8 cellular contexts compared by ENCODE assay signal in the genomic region with DNA sequence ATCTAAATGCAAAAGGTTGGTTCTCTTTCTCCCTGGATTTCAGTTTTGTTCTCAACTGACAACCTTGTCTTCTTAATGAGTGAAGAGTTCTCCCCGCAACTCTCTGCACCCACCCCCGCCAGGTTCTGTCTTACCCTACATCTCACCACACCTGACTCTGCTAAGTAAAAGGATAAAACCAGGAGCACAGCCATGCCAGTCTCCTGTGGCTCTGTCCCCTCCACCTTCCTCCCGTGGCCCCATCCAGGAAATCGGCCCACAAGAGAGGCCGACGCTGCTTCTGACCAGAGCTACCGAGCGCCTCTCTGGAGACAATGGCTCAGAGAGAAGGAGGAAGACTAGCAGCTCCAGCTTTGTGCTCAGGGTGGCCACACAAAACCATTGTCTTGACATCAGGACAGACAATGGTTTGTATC.
DNase-seq lines count a peak whose midpoint lies in the region; ATAC-seq and TF ChIP-seq lines count a peak whose summit lies in the region.

No MANE protein-coding gene starts in this region.

- WGBS in mesenchymal stem cell = 58% methylated on average over 8 of the region's 8 CpGs

- peak overlapping the region; percentile 34 for H2AFZ ChIP-seq in mesenchymal stem cell (ENCODE audit: low read depth, low read length)

- H3K9ac ChIP-seq in mesenchymal stem cell (ENCODE audit: low read length) = no peak overlapping the region

- no peak overlapping the region for H4K91ac ChIP-seq in mesenchymal stem cell (ENCODE audit: low read length)

- H3K18ac ChIP-seq in mesenchymal stem cell (ENCODE audit: low read depth in 1 of 2, low read length in 2 of 2) = peak overlapping the region; percentile 3 to 65

- H2BK5ac ChIP-seq in mesenchymal stem cell (ENCODE audit: low read depth, low read length, poor library complexity, severe bottlenecking) = no peak overlapping the region

- H3K79me1 ChIP-seq in mesenchymal stem cell (replicated peaks; ENCODE audit: low read length, poor library complexity, severe bottlenecking) = no peaks in the 10 kb centered on the region

- no peak for TF ChIP-seq CTCF in cardiac muscle cell (IDR thresholded peaks at IDR 0.05; ENCODE audit: low read depth, low read length)
- no peak for TF ChIP-seq CTCF in vagina (IDR thresholded peaks at IDR 0.05)

- no peaks in the 10 kb centered on the region for H3K27me3 ChIP-seq in cardiac muscle cell
- H3K27me3 ChIP-seq in mesenchymal stem cell (ENCODE audit: control insufficient read depth in 1 of 2, insufficient read depth in 1 of 2, low read length in 2 of 2) = peaks cover 69 to 71% of the 10 kb centered on the region in 2 experiments
- no peaks in the 10 kb centered on the region for H3K27me3 ChIP-seq in vagina

- H2BK12ac ChIP-seq in mesenchymal stem cell (ENCODE audit: low read length in 2 of 2) = peak overlapping the region; percentile 85 to 90

- no peak overlapping the region for H3K4me2 ChIP-seq in mesenchymal stem cell (ENCODE audit: low read length, poor library complexity, severe bottlenecking)

- no peak overlapping the region for H2AK5ac ChIP-seq in mesenchymal stem cell (ENCODE audit: low read length, severe bottlenecking)

- TF ChIP-seq POLR2A in vagina (IDR thresholded peaks at IDR 0.05) = no peak

- no peaks in the 10 kb centered on the region for H3K36me3 ChIP-seq in cardiac muscle cell
- no peaks in the 10 kb centered on the region for H3K36me3 ChIP-seq in mesenchymal stem cell (ENCODE audit: control insufficient read depth in 1 of 2, insufficient read depth in 2 of 2, low read depth in 1 of 2, low read length in 2 of 2)
- H3K36me3 ChIP-seq in vagina = no peaks in the 10 kb centered on the region

- intact Hi-C loops in cardiac septum (cut with DNase I) (no loop called here), vagina (cut with DNase I) (no loop called here)

- H2BK15ac ChIP-seq in mesenchymal stem cell (ENCODE audit: low read depth, poor library complexity, severe bottlenecking) = peak overlapping the region; percentile 30

- H2BK120ac ChIP-seq in mesenchymal stem cell (ENCODE audit: low read depth, low read length) = no peak overlapping the region

- ATAC-seq in HG02852 (IDR thresholded peaks at IDR 0.05; ENCODE audit: unreplicated experiment) = no peak

- no peak overlapping the region for H3K23ac ChIP-seq in mesenchymal stem cell (ENCODE audit: low read length in 2 of 2)

- peak overlapping the region; percentile 61 for H4K8ac ChIP-seq in mesenchymal stem cell (ENCODE audit: low read length)

- no peaks in the 10 kb centered on the region for H3K9me3 ChIP-seq in cardiac muscle cell (ENCODE audit: low read depth)
- no peaks in the 10 kb centered on the region for H3K9me3 ChIP-seq in mesenchymal stem cell (ENCODE audit: control insufficient read depth, low read length)
- no peaks in the 10 kb centered on the region for H3K9me3 ChIP-seq in vagina

- DNase-seq in cardiac muscle cell (ENCODE audit: low read depth in 1 of 2, low spot score in 1 of 2) (no peak), cardiac septum (ENCODE audit: low spot score) (no peak), mesenchymal stem cell (no peak), vagina (ENCODE audit: extremely low spot score in 2 of 2) (no peak), AG08395 (ENCODE audit: low spot score) (no peak)
- DNase-seq in activated naive CD4-positive, alpha-beta T cell treated with anti-CD3 and anti-CD28 coated beads, Interleukin-2, amount 50 U/mL, for 16 hours = no peak

- H3K27ac ChIP-seq in cardiac muscle cell (peak overlapping the region; percentile 85), cingulate gyrus (ENCODE audit: low read depth, low read length) (peak overlapping the region; percentile 50), mesenchymal stem cell (ENCODE audit: low read length, poor library complexity, severe bottlenecking) (no peak overlapping the region), vagina (peak overlapping the region; percentile 30)

- H3K4me3 ChIP-seq in cardiac muscle cell (peak overlapping the region; percentile 21), mesenchymal stem cell (ENCODE audit: insufficient read depth in 1 of 2, low read depth in 1 of 2, low read length in 2 of 2) (no peak overlapping the region), vagina (no peak overlapping the region)

- no peak overlapping the region for H3K14ac ChIP-seq in mesenchymal stem cell (ENCODE audit: low read length in 2 of 2)

- peak overlapping the region in 1 of 2 experiments; percentile 47 for H3K4ac ChIP-seq in mesenchymal stem cell (ENCODE audit: low read depth in 1 of 2, low read length in 2 of 2)

- H3K4me1 ChIP-seq in cardiac muscle cell (ENCODE audit: low read depth) (peaks cover 66% of the 10 kb centered on the region), mesenchymal stem cell (ENCODE audit: control insufficient read depth, insufficient read depth, low read depth, low read length) (peaks cover 6% of the 10 kb centered on the region), vagina (peaks cover 39% of the 10 kb centered on the region)
